ENCODE assay signal across 10 cellular contexts in genomic region chr10:1036341-1036791, GRCh38. TPM values are rescaled to one million over a fixed set of nuclear protein-coding genes. Genes with fewer than 3 reads are reported as not detected.
DNase-seq lines count a peak whose midpoint lies in the region; ATAC-seq and TF ChIP-seq lines count a peak whose summit lies in the region.
"Had no signal": no experiment of that assay in that cellular context is flagged by ENCODE, and none has a peak within 500 bp of the region (broad histone marks: within the 10 kb centered on the region; RNA-seq: fewer than 3 reads in every experiment).

No MANE protein-coding gene starts in this region.

- CTCF ChIA-PET in GM10248 (lab: Yijun Ruan, JAX), result interaction anchor here (1.0 to 2.8 kb wide), 4 partner anchors 9 to 100 kb away, joined by 3 to 12 read pairs (median 6); partner anchors contain the start of gene IDI1
- CTCF ChIA-PET in RWPE1 (lab: Yijun Ruan, JAX), result no interaction called here

- peak; percentile 71 for DNase-seq in GM10248 (ENCODE audit: extremely low spot score)
- DNase-seq in RWPE1 (ENCODE audit: low spot score), result peak; percentile 89
- DNase-seq in kidney epithelial cell (ENCODE audit: low read depth), result peak; percentile 96
- DNase-seq in cortex of kidney (lab: John Stamatoyannopoulos, UW), result no peak
- no peak for DNase-seq in NCI-H1092 treated with DMSO at 0.1 percent for 48 hours (lab: John Stamatoyannopoulos, UW)
- DNase-seq in NCI-H128 (lab: John Stamatoyannopoulos, UW; ENCODE audit: unreplicated experiment), result no peak

- H3K27me3 ChIP-seq in kidney epithelial cell (ENCODE audit: control insufficient read depth, insufficient read depth, low read length), result no peaks in the 10 kb centered on the region
- H3K27me3 ChIP-seq: ascending aorta had no signal

- H3K4me3 ChIP-seq in kidney epithelial cell (ENCODE audit: low read depth, low read length), result no peak overlapping the region
- H3K4me3 ChIP-seq: ascending aorta had no signal

- ATAC-seq in GM21619 (IDR thresholded peaks at IDR 0.05; ENCODE audit: unreplicated experiment) (peak; percentile 60), HG02840 (IDR thresholded peaks at IDR 0.05; ENCODE audit: low FRiP score, unreplicated experiment) (no peak)

- TF ChIP-seq CTCF in GM10248 (IDR thresholded peaks at IDR 0.05; ENCODE audit: control extremely low read depth, extremely low read depth, low read depth, missing control alignments) (no peak), RWPE1 (conservative IDR thresholded peaks at IDR 0.05; ENCODE audit: low read depth) (no peak), kidney epithelial cell (IDR thresholded peaks at IDR 0.05; ENCODE audit: insufficient read depth, low read length, poor library complexity, severe bottlenecking) (no peak)

- POLR2A ChIA-PET in GM10248 (lab: Yijun Ruan, JAX) (interaction anchor here (0.5 to 3.3 kb wide), 8 partner anchors 9 to 94 kb away, joined by 3 to 33 read pairs (median 6); partner anchors contain the start of genes IDI1 and IDI2), RWPE1 (lab: Yijun Ruan, JAX; ENCODE audit: low non-redundant PET) (no interaction called here)

- H3K27ac ChIP-seq in RWPE1, result peak overlapping the region; percentile 82
- H3K27ac ChIP-seq: ascending aorta, parathyroid adenoma had no signal

- no peaks in the 10 kb centered on the region for H3K36me3 ChIP-seq in kidney epithelial cell (ENCODE audit: control insufficient read depth, insufficient read depth, low read length)

RNA-seq across cellular contexts. Expression of gene IDI2, which starts 10.7 kb away (rescaled TPM):
- total RNA-seq in kidney epithelial cell, result 0.13 TPM in 1 of 2 replicates, not detected in the other
- total RNA-seq: ascending aorta had no signal

RNA-seq across cellular contexts. Expression of gene IDI1, which starts 12.6 kb away (rescaled TPM):
- 59.5 and 65.3 TPM in 2 replicates for total RNA-seq in kidney epithelial cell

RNA-seq across cellular contexts. Expression of gene WDR37, which starts 19.8 kb away (rescaled TPM):
- total RNA-seq in kidney epithelial cell, result 15.1 and 17.9 TPM in 2 replicates

RNA-seq across cellular contexts. Expression of gene GTPBP4, which starts 48.1 kb away (rescaled TPM):
- 29.3 and 59.2 TPM in 2 replicates for total RNA-seq in kidney epithelial cell

Comparison
In these comparisons a context has a peak if more than half of its experiments do, and no peak if none do; other contexts are left out.
1. DNase-seq: peak in GM10248 (single experiment), RWPE1 (single experiment) and kidney epithelial cell (single experiment); none in cortex of kidney (single experiment), NCI-H1092 treated with DMSO at 0.1 percent for 48 hours (single experiment) and NCI-H128 (single experiment).